11 cellular contexts compared by ENCODE assay signal in genomic region chr11:65739022-65739421, GRCh38. TPM values are rescaled to one million over a fixed set of nuclear protein-coding genes. Genes with fewer than 3 reads are reported as not detected.
"Had no signal": no experiment of that assay in that cellular context is flagged by ENCODE, and none has a peak within 500 bp of the region (broad histone marks: within the 10 kb centered on the region; RNA-seq: fewer than 3 reads in every experiment).

No MANE protein-coding gene starts in this region.

- H3K4me3 ChIP-seq: GM23248, HAP-1 had no signal

- ATAC-seq: HCT116, HepG2 had no signal

- H3K27ac ChIP-seq: GM23248, HL-60 had no signal

- H3K4me3 Mint-ChIP-seq: HFFc6, IgD-negative memory B cell had no signal

- H3K36me3 ChIP-seq: HAP-1 had no signal

- H3K9ac ChIP-seq: GM23248 had no signal

- H3K27ac Mint-ChIP-seq: HFFc6, IgD-negative memory B cell had no signal

- DNase-seq: GM23248, GOT3, H7, HFFc6 had no signal

- H3K4me1 Mint-ChIP-seq: IgD-negative memory B cell had no signal

- H3K4me1 ChIP-seq: HAP-1 had no signal

RNA-seq across cellular contexts. Expression of gene OVOL1, which starts 47.8 kb away (rescaled TPM):
- total RNA-seq: GM23248, H4, HepG2, HFFc6, HT1080 had no signal
